ENCODE assay signal across 1 cellular context in the genomic region with DNA sequence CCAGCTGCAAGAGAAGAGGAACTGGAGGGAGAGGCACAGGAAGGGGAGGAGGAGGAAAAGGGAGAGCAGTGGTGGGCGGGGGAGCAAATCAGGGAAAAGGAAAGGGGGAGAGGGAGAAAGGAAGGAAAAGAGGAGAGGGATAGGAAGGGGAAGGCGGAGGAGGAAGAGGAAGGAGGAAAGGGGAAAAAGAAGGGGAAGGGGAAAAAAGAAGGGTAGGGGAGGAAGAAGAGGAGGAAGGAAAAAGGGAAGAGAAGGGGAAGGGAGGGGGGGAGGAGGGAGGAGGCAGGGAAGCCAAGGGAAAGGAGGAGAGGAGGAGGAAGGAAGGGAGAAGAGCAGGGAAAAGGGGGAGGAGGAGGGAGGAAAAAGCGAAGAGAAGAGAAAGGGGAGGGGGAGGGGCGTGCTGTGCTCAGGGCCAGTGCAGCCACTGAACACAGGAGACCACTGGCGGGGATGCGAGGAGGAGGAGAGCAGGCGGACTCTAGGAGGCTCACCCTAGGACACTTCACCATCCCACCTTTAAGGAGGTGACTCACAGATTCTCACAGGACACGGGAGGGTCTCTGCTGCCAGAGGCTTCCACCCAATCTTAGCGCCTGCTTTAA.
TF ChIP-seq lines count a peak whose summit lies in the region.

No MANE protein-coding gene starts in this region.

TF ChIP-seq in GM23338, 12 proteins besides CTCF, POLR2A, EP300 and RAD21 (continued from another document):
- TF ChIP-seq, protein P1, sequence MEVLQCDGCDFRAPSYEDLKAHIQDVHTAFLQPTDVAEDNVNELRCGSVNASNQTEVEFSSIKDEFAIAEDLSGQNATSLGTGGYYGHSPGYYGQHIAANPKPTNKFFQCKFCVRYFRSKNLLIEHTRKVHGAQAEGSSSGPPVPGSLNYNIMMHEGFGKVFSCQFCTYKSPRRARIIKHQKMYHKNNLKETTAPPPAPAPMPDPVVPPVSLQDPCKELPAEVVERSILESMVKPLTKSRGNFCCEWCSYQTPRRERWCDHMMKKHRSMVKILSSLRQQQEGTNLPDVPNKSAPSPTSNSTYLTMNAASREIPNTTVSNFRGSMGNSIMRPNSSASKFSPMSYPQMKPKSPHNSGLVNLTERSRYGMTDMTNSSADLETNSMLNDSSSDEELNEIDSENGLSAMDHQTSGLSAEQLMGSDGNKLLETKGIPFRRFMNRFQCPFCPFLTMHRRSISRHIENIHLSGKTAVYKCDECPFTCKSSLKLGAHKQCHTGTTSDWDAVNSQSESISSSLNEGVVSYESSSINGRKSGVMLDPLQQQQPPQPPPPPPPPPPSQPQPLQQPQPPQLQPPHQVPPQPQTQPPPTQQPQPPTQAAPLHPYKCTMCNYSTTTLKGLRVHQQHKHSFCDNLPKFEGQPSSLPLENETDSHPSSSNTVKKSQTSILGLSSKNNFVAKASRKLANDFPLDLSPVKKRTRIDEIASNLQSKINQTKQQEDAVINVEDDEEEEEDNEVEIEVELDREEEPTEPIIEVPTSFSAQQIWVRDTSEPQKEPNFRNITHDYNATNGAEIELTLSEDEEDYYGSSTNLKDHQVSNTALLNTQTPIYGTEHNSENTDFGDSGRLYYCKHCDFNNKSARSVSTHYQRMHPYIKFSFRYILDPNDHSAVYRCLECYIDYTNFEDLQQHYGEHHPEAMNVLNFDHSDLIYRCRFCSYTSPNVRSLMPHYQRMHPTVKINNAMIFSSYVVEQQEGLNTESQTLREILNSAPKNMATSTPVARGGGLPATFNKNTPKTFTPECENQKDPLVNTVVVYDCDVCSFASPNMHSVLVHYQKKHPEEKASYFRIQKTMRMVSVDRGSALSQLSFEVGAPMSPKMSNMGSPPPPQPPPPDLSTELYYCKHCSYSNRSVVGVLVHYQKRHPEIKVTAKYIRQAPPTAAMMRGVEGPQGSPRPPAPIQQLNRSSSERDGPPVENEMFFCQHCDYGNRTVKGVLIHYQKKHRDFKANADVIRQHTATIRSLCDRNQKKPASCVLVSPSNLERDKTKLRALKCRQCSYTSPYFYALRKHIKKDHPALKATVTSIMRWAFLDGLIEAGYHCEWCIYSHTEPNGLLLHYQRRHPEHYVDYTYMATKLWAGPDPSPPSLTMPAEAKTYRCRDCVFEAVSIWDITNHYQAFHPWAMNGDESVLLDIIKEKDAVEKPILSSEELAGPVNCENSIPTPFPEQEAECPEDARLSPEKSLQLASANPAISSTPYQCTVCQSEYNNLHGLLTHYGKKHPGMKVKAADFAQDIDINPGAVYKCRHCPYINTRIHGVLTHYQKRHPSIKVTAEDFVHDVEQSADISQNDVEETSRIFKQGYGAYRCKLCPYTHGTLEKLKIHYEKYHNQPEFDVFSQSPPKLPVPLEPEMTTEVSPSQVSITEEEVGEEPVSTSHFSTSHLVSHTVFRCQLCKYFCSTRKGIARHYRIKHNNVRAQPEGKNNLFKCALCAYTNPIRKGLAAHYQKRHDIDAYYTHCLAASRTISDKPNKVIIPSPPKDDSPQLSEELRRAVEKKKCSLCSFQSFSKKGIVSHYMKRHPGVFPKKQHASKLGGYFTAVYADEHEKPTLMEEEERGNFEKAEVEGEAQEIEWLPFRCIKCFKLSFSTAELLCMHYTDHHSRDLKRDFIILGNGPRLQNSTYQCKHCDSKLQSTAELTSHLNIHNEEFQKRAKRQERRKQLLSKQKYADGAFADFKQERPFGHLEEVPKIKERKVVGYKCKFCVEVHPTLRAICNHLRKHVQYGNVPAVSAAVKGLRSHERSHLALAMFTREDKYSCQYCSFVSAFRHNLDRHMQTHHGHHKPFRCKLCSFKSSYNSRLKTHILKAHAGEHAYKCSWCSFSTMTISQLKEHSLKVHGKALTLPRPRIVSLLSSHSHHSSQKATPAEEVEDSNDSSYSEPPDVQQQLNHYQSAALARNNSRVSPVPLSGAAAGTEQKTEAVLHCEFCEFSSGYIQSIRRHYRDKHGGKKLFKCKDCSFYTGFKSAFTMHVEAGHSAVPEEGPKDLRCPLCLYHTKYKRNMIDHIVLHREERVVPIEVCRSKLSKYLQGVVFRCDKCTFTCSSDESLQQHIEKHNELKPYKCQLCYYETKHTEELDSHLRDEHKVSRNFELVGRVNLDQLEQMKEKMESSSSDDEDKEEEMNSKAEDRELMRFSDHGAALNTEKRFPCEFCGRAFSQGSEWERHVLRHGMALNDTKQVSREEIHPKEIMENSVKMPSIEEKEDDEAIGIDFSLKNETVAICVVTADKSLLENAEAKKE (CRISPR knock-in tag; IDR thresholded peaks at IDR 0.05): no peak
- TF ChIP-seq CREB1 (CRISPR knock-in tag; IDR thresholded peaks at IDR 0.05; ENCODE audit: low read depth) (no peak), NANOG (IDR thresholded peaks at IDR 0.05; ENCODE audit: borderline replicate concordance) (no peak), EZH2phosphoT487 (IDR thresholded peaks at IDR 0.05; ENCODE audit: unreplicated experiment) (no peak), EZH2 (IDR thresholded peaks at IDR 0.05; ENCODE audit: low read depth, unreplicated experiment) (no peak), ZNF114 (CRISPR knock-in tag; IDR thresholded peaks at IDR 0.05) (no peak), STAT1 (IDR thresholded peaks at IDR 0.05; ENCODE audit: unreplicated experiment) (no peak), POLR2AphosphoS5 (IDR thresholded peaks at IDR 0.05; ENCODE audit: low read depth) (no peak)
- TF ChIP-seq, protein P2, sequence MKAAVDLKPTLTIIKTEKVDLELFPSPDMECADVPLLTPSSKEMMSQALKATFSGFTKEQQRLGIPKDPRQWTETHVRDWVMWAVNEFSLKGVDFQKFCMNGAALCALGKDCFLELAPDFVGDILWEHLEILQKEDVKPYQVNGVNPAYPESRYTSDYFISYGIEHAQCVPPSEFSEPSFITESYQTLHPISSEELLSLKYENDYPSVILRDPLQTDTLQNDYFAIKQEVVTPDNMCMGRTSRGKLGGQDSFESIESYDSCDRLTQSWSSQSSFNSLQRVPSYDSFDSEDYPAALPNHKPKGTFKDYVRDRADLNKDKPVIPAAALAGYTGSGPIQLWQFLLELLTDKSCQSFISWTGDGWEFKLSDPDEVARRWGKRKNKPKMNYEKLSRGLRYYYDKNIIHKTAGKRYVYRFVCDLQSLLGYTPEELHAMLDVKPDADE (IDR thresholded peaks at IDR 0.05): no peak
